ENCODE assay signal across 18 cellular contexts in genomic region chr7:2545746-2546425, GRCh38.
"Had no signal": no experiment of that assay in that cellular context is flagged by ENCODE, and none has a peak within 500 bp of the region (broad histone marks: within the 10 kb centered on the region; RNA-seq: fewer than 3 reads in every experiment).

No MANE protein-coding gene starts in this region.

- H3K27me3 ChIP-seq: ascending aorta, heart left ventricle, thyroid gland, vagina had no signal

- H3K9me3 Mint-ChIP-seq: activated naive CD4-positive, alpha-beta T cell treated with anti-CD3 and anti-CD28 coated beads, Interleukin-2, amount 50 U/mL, for 24 hours; naive thymus-derived CD8-positive, alpha-beta T cell; T-helper 1 cell treated with Interleukin-12 subunit alpha and Interleukin-12 subunit beta and Interleukin-4 antibody, amounts not matched to agents 30 μg/mL and 1 μg/mL, for 36 hours had no signal

- H3K27me3 Mint-ChIP-seq: activated naive CD4-positive, alpha-beta T cell treated with anti-CD3 and anti-CD28 coated beads, Interleukin-2, amount 50 U/mL, for 24 hours; naive thymus-derived CD8-positive, alpha-beta T cell had no signal

- H3K9me3 ChIP-seq: ascending aorta, heart left ventricle, thyroid gland, vagina had no signal

- H3K27ac Mint-ChIP-seq: activated naive CD4-positive, alpha-beta T cell treated with anti-CD3 and anti-CD28 coated beads, Interleukin-2, amount 50 U/mL, for 24 hours; T-helper 1 cell treated with Interleukin-12 subunit alpha and Interleukin-12 subunit beta and Interleukin-4 antibody, amounts not matched to agents 30 μg/mL and 1 μg/mL, for 36 hours had no signal

- H3K4me1 ChIP-seq: ascending aorta, heart left ventricle, thyroid gland, vagina had no signal

- H3K4me3 Mint-ChIP-seq: activated naive CD4-positive, alpha-beta T cell treated with anti-CD3 and anti-CD28 coated beads, Interleukin-2, amount 50 U/mL, for 24 hours; T-helper 1 cell treated with Interleukin-12 subunit alpha and Interleukin-12 subunit beta and Interleukin-4 antibody, amounts not matched to agents 30 μg/mL and 1 μg/mL, for 36 hours had no signal

- DNase-seq: activated CD4-positive, alpha-beta T cell treated with anti-CD3 and anti-CD28 coated beads, Interleukin-2, amount 50 U/mL, for 1 hour; activated CD4-positive, CD25-positive, alpha-beta regulatory T cell treated with anti-CD3 and anti-CD28 coated beads, Interleukin-2, amount 50 U/mL, for 72 hours; activated CD8-positive, alpha-beta memory T cell treated with anti-CD3 and anti-CD28 coated beads, Interleukin-2, amount 50 U/mL, for 48 hours; activated gamma-delta T cell; activated T-cell treated with anti-CD3 and anti-CD28 coated beads, Interleukin-2, amount 50 U/mL, for 48 hours; cortex of kidney; mesendoderm; naive thymus-derived CD8-positive, alpha-beta T cell; stimulated activated CD4-positive, alpha-beta T cell treated with anti-CD3 and anti-CD28 coated beads, Interleukin-12 subunit alpha, Interleukin-12 subunit beta, amount 100 ng/mL, for 4 hours; stimulated activated CD4-positive, alpha-beta T cell treated with anti-CD3 and anti-CD28 coated beads, Interleukin-1b, Interleukin-23, amount 100 ng/mL, for 48 hours; stimulated activated CD8-positive, alpha-beta memory T cell treated with anti-CD3 and anti-CD28 coated beads, Interleukin-4, amount 100 ng/mL, for 48 hours; stimulated activated naive CD4-positive, alpha-beta T cell; thyroid gland had no signal

- H3K27ac ChIP-seq: ascending aorta, heart left ventricle, thyroid gland, vagina had no signal

- H3K4me3 ChIP-seq: ascending aorta, heart left ventricle, thyroid gland, vagina had no signal

- ATAC-seq: heart left ventricle; naive thymus-derived CD8-positive, alpha-beta T cell had no signal
